ENCODE assay signal across 8 cellular contexts in genomic region chr1:10909697-10910489, GRCh38.
A peak's percentile ranks its signal among the peaks of the same experiment; 100 is the strongest.
DNase-seq lines count a peak whose midpoint lies in the region; ATAC-seq and TF ChIP-seq lines count a peak whose summit lies in the region.

No MANE protein-coding gene starts in this region.

- H3K27me3 Mint-ChIP-seq in osteocyte (ENCODE audit: unreplicated experiment) = peaks cover 23% of the 10 kb centered on the region

- no peak overlapping the region for H3K27ac Mint-ChIP-seq in osteocyte (ENCODE audit: unreplicated experiment)

- no peak overlapping the region for H3K4me3 ChIP-seq in NB4 (ENCODE audit: low read depth, low read length)
- H3K4me3 ChIP-seq in effector memory CD4-positive, alpha-beta T cell (ENCODE audit: insufficient read depth, low read depth, low read length, poor library complexity, severe bottlenecking) = no peak overlapping the region

- no peaks in the 10 kb centered on the region for H3K9me3 ChIP-seq in effector memory CD4-positive, alpha-beta T cell (ENCODE audit: control insufficient read depth, low read length)

- H3K27me3 ChIP-seq in effector memory CD4-positive, alpha-beta T cell (replicated peaks; ENCODE audit: control insufficient read depth, insufficient read depth, low read length, poor library complexity, severe bottlenecking) = no peaks in the 10 kb centered on the region

- no peak for TF ChIP-seq POLR2A in NB4 (IDR thresholded peaks at IDR 0.05; ENCODE audit: extremely low read depth, insufficient read length)

- no peak for ATAC-seq in GM19035 (IDR thresholded peaks at IDR 0.05; ENCODE audit: unreplicated experiment)

- H3K4me1 ChIP-seq in effector memory CD4-positive, alpha-beta T cell (ENCODE audit: control insufficient read depth, insufficient read depth, low read length, poor library complexity, severe bottlenecking) = peaks cover 10% of the 10 kb centered on the region

- H3K9me3 Mint-ChIP-seq in osteocyte (ENCODE audit: unreplicated experiment) = no peaks in the 10 kb centered on the region

- peak; percentile 52 for TF ChIP-seq CTCF in NB4 (IDR thresholded peaks at IDR 0.05; ENCODE audit: low read depth, low read length)
- TF ChIP-seq CTCF in osteocyte (IDR thresholded peaks at IDR 0.05) = peak; percentile 57

- no peak overlapping the region for H3K4me3 Mint-ChIP-seq in osteocyte (ENCODE audit: unreplicated experiment)

- no peaks in the 10 kb centered on the region for H3K36me3 Mint-ChIP-seq in osteocyte (ENCODE audit: unreplicated experiment)

- no peaks in the 10 kb centered on the region for H3K4me1 Mint-ChIP-seq in osteocyte (ENCODE audit: unreplicated experiment)

- H3K27ac ChIP-seq in effector memory CD4-positive, alpha-beta T cell (ENCODE audit: insufficient read depth, low read length, poor library complexity, severe bottlenecking) = no peak overlapping the region

- H3K36me3 ChIP-seq in effector memory CD4-positive, alpha-beta T cell (ENCODE audit: control insufficient read depth, insufficient read depth, low read length) = no peaks in the 10 kb centered on the region

- DNase-seq in DMS79 treated with DMSO at 0.1 percent for 48 hours (lab: John Stamatoyannopoulos, UW) (peak; percentile 6), DMS79 (lab: John Stamatoyannopoulos, UW) (no peak), NB4 (ENCODE audit: low read depth) (peak; percentile 80), osteocyte (ENCODE audit: extremely low spot score, unreplicated experiment) (no peak), ureter (ENCODE audit: low spot score) (no peak)
- peak; percentile 82 for DNase-seq in activated CD4-positive, alpha-beta T cell treated with anti-CD3 and anti-CD28 coated beads, Interleukin-2, amount 50 U/mL, for 48 hours
- peak; percentile 32 to 53 (median 36) for DNase-seq in effector memory CD4-positive, alpha-beta T cell

Comparison
In these comparisons a context has a peak if more than half of its experiments do, and no peak if none do; other contexts are left out.
1. DNase-seq: peak in DMS79 treated with DMSO at 0.1 percent for 48 hours (single experiment), NB4 (single experiment), activated CD4-positive, alpha-beta T cell treated with anti-CD3 and anti-CD28 coated beads, Interleukin-2, amount 50 U/mL, for 48 hours (2 of 2) and effector memory CD4-positive, alpha-beta T cell (3 of 3); none in DMS79 (single experiment), osteocyte (single experiment) and ureter (single experiment).